Comparison of ENCODE assay signal across 9 cellular contexts in genomic region chr4:1348014-1348513, GRCh38. TPM values are rescaled to one million over a fixed set of nuclear protein-coding genes. Genes with fewer than 3 reads are reported as not detected.
DNase-seq lines count a peak whose midpoint lies in the region; ATAC-seq and TF ChIP-seq lines count a peak whose summit lies in the region.
"Had no signal": no experiment of that assay in that cellular context is flagged by ENCODE, and none has a peak within 500 bp of the region (broad histone marks: within the 10 kb centered on the region; RNA-seq: fewer than 3 reads in every experiment).

No MANE protein-coding gene starts in this region.

- H3K4me1 Mint-ChIP-seq in activated naive CD4-positive, alpha-beta T cell treated with anti-CD3 and anti-CD28 coated beads for 36 hours (ENCODE audit: low read depth) = peaks cover 43% of the 10 kb centered on the region
- H3K4me1 Mint-ChIP-seq in memory B cell = peaks cover 22% of the 10 kb centered on the region

- intact Hi-C loops in activated naive CD4-positive, alpha-beta T cell treated with anti-CD3 and anti-CD28 coated beads for 36 hours (cut with micrococcal nuclease) = loop anchor here (5.0 to 10.0 kb wide), 3 partner anchors 41 to 566 kb away; partner anchors contain the start of gene NSD2
- intact Hi-C loops in upper lobe of right lung (cut with DNase I) = loop anchor here (10.0 kb wide), 1 partner anchor 93 kb away; no protein-coding TSS in a partner anchor

- peak overlapping the region; percentile 78 for H3K27ac Mint-ChIP-seq in activated naive CD4-positive, alpha-beta T cell treated with anti-CD3 and anti-CD28 coated beads for 36 hours
- peak overlapping the region; percentile 91 for H3K27ac Mint-ChIP-seq in memory B cell

- H3K9me3 ChIP-seq in upper lobe of right lung = no peaks in the 10 kb centered on the region

- H3K27ac ChIP-seq in brain microvascular endothelial cell (peak overlapping the region; percentile 94), upper lobe of right lung (peak overlapping the region; percentile 98)

- CTCF ChIA-PET in activated naive CD4-positive, alpha-beta T cell treated with anti-CD3 and anti-CD28 coated beads for 36 hours (lab: Charles Lee) = interaction anchor here (0.9 to 1.5 kb wide), 4 partner anchors 8 to 226 kb away, joined by 3 to 4 read pairs (median 4); no protein-coding TSS in a partner anchor

- H3K27me3 Mint-ChIP-seq in activated naive CD4-positive, alpha-beta T cell treated with anti-CD3 and anti-CD28 coated beads for 36 hours (ENCODE audit: low read depth) = no peaks in the 10 kb centered on the region
- H3K27me3 Mint-ChIP-seq in memory B cell = no peaks in the 10 kb centered on the region

- ATAC-seq in memory B cell (ENCODE audit: low read depth) = no peak
- ATAC-seq in upper lobe of right lung = no peak

- H3K36me3 ChIP-seq in brain microvascular endothelial cell (replicated peaks) (peaks cover under 1% of the 10 kb centered on the region), upper lobe of right lung (peaks cover 19% of the 10 kb centered on the region)

- H3K27me3 ChIP-seq in brain microvascular endothelial cell (replicated peaks) = no peaks in the 10 kb centered on the region
- H3K27me3 ChIP-seq in upper lobe of right lung = no peaks in the 10 kb centered on the region

- TF ChIP-seq CTCF in brain microvascular endothelial cell (IDR thresholded peaks at IDR 0.05; ENCODE audit: low read depth, low read length, missing control alignments) = no peak
- TF ChIP-seq CTCF in upper lobe of right lung (IDR thresholded peaks at IDR 0.05) = no peak

- peak overlapping the region; percentile 80 for H3K4me3 Mint-ChIP-seq in activated naive CD4-positive, alpha-beta T cell treated with anti-CD3 and anti-CD28 coated beads for 36 hours
- peak overlapping the region; percentile 89 for H3K4me3 Mint-ChIP-seq in memory B cell

- peaks cover 31% of the 10 kb centered on the region for H3K4me1 ChIP-seq in upper lobe of right lung

- H3K4me3 ChIP-seq in brain microvascular endothelial cell (ENCODE audit: low read depth, low read length) (peak overlapping the region; percentile 61), upper lobe of right lung (peak overlapping the region; percentile 70)

- in situ Hi-C loops in brain microvascular endothelial cell (cut with HindIII; ENCODE audit: low pct_ligation_motif_present, low sequenced_read_pairs) = no loop called here

- DNase-seq in activated naive CD4-positive, alpha-beta T cell treated with anti-CD3 and anti-CD28 coated beads for 36 hours = no peak
- no peak for DNase-seq in activated naive CD4-positive, alpha-beta T cell treated with anti-CD3 and anti-CD28 coated beads, Interleukin-2, amount 50 U/mL, for 16 hours
- DNase-seq in brain microvascular endothelial cell (no peak), memory B cell (ENCODE audit: low spot score in 2 of 2) (no peak), upper lobe of right lung (no peak), DMS 273 (lab: John Stamatoyannopoulos, UW; ENCODE audit: unreplicated experiment) (no peak), NCI-H524 treated with DMSO at 0.1 percent for 48 hours (lab: John Stamatoyannopoulos, UW) (no peak), HCEC 1CT (no peak)

- peaks cover 4% of the 10 kb centered on the region for H3K36me3 Mint-ChIP-seq in activated naive CD4-positive, alpha-beta T cell treated with anti-CD3 and anti-CD28 coated beads for 36 hours (ENCODE audit: low read depth)
- peaks cover 2% of the 10 kb centered on the region for H3K36me3 Mint-ChIP-seq in memory B cell

- no peaks in the 10 kb centered on the region for H3K9me3 Mint-ChIP-seq in activated naive CD4-positive, alpha-beta T cell treated with anti-CD3 and anti-CD28 coated beads for 36 hours
- no peaks in the 10 kb centered on the region for H3K9me3 Mint-ChIP-seq in memory B cell

RNA-seq across cellular contexts. Expression of gene UVSSA, which starts 1.1 kb away (rescaled TPM):
- 10 to 100 TPM; 20.0 to 24.3 TPM for total RNA-seq in activated naive CD4-positive, alpha-beta T cell treated with anti-CD3 and anti-CD28 coated beads for 36 hours
- total RNA-seq in upper lobe of right lung = 28.3 TPM

RNA-seq across cellular contexts. Expression of gene NKX1-1, which starts 58.2 kb away (rescaled TPM):
- total RNA-seq in activated naive CD4-positive, alpha-beta T cell treated with anti-CD3 and anti-CD28 coated beads for 36 hours = not detected
- total RNA-seq in upper lobe of right lung = not detected
- total RNA-seq: Daoy had no signal

RNA-seq across cellular contexts. Expression of gene MAEA, which starts 58.4 kb away (rescaled TPM):
- 10 to 100 TPM; 25.2 to 29.4 TPM for total RNA-seq in activated naive CD4-positive, alpha-beta T cell treated with anti-CD3 and anti-CD28 coated beads for 36 hours
- total RNA-seq in upper lobe of right lung = 63.2 TPM
